ENCODE assay signal across 8 cellular contexts in the genomic region with DNA sequence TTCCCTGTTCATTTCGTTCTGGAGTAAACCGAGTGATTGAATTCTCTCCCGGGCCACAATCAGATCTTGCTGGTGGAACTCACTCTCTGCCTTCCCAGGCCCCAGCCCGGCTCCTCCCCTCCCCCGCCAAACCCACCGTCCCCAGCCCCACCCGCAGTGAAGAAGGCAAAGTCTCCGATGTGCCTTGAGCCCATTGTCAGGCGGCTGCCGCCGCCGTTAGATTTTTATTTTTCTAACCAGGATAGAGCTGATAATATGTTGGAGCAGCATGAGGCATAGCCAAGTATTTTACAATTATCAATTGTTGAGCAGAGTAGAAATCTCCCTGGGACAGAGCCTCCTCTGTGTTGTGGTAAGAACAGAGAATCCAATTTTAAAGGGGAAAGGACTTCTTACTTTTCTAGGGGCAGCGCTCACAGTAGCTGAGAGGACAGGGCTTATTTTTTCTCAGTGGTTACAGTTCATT. TPM values are rescaled to one million over a fixed set of nuclear protein-coding genes. Genes with fewer than 3 reads are reported as not detected.
DNase-seq lines count a peak whose midpoint lies in the region; ATAC-seq and TF ChIP-seq lines count a peak whose summit lies in the region.

No MANE protein-coding gene starts in this region.

- CTCF ChIA-PET in Caco-2 (lab: Charles Lee): no interaction called here

- H3F3A ChIP-seq in smooth muscle cell (ENCODE audit: low read depth): peaks cover 7% of the 10 kb centered on the region

- H3K27me3 Mint-ChIP-seq in Caco-2 (ENCODE audit: insufficient read depth, unreplicated experiment): no peaks in the 10 kb centered on the region

- H3K27me3 ChIP-seq in Caco-2 (replicated peaks; ENCODE audit: control insufficient read depth, insufficient read depth, low read length) (no peaks in the 10 kb centered on the region), adipocyte (replicated peaks; ENCODE audit: control insufficient read depth, insufficient read depth, low read length) (peaks cover 1% of the 10 kb centered on the region), iPS-18a (ENCODE audit: control insufficient read depth, insufficient read depth, low read length) (no peaks in the 10 kb centered on the region), smooth muscle cell (ENCODE audit: low read depth) (no peaks in the 10 kb centered on the region)

- TF ChIP-seq CTCF in Caco-2 (IDR thresholded peaks at IDR 0.05; ENCODE audit: insufficient read depth in 1 of 2, low read depth in 1 of 2, low read length in 1 of 2, severe bottlenecking in 1 of 2, unreplicated experiment in 1 of 2) (no peak), smooth muscle cell (IDR thresholded peaks at IDR 0.05; ENCODE audit: borderline replicate concordance, insufficient read depth, poor library complexity, severe bottlenecking) (no peak)

- H3K4me3 ChIP-seq in Caco-2 (ENCODE audit: low read depth, low read length) (peak overlapping the region; percentile 66), adipocyte (ENCODE audit: low read length) (peak overlapping the region; percentile 90), iPS-18a (ENCODE audit: low read length) (peak overlapping the region; percentile 97), smooth muscle cell (peak overlapping the region; percentile 75)

- H3K9me3 ChIP-seq in Caco-2 (no peaks in the 10 kb centered on the region), adipocyte (ENCODE audit: control insufficient read depth, low read length) (no peaks in the 10 kb centered on the region), iPS-18a (ENCODE audit: control insufficient read depth, low read depth, low read length) (no peaks in the 10 kb centered on the region), smooth muscle cell (replicated peaks; ENCODE audit: low read depth) (no peaks in the 10 kb centered on the region)

- intact Hi-C loops in Caco-2 (cut with micrococcal nuclease; ENCODE audit: unreplicated experiment): loop anchor here (5.0 kb wide), 1 partner anchor 36 kb away; no protein-coding TSS in a partner anchor
- intact Hi-C loops in left colon (cut with DNase I, micrococcal nuclease): no loop called here

- 3% methylated on average over 9 of the region's 13 CpGs for WGBS in smooth muscle cell (ENCODE audit: low lambda C conversion rate)

- peak overlapping the region; percentile 77 for H3K4me3 Mint-ChIP-seq in Caco-2 (ENCODE audit: unreplicated experiment)

- BruUV-seq in Caco-2 (replicated peaks; lab: Mats Ljungman, UMichigan): no TSS peak

- H3K9me3 Mint-ChIP-seq in Caco-2 (ENCODE audit: unreplicated experiment): no peaks in the 10 kb centered on the region

- H3K27ac Mint-ChIP-seq in Caco-2 (ENCODE audit: unreplicated experiment): peak overlapping the region; percentile 90

- H3K9ac ChIP-seq in adipocyte (ENCODE audit: low read length) (peak overlapping the region; percentile 86), iPS-18a (ENCODE audit: low read length) (peak overlapping the region; percentile 97), smooth muscle cell (ENCODE audit: low read depth) (peak overlapping the region; percentile 51)

- no peaks in the 10 kb centered on the region for H4K20me1 ChIP-seq in smooth muscle cell (ENCODE audit: low read depth)

- H2AFZ ChIP-seq in smooth muscle cell (ENCODE audit: low read depth): peak overlapping the region; percentile 76

- H3K36me3 ChIP-seq in Caco-2 (ENCODE audit: control insufficient read depth, insufficient read depth, low read length) (no peaks in the 10 kb centered on the region), adipocyte (ENCODE audit: control insufficient read depth, insufficient read depth, low read length, severe bottlenecking) (peaks cover 33% of the 10 kb centered on the region), iPS-18a (ENCODE audit: control insufficient read depth, low read depth, low read length) (peaks cover 34% of the 10 kb centered on the region), smooth muscle cell (ENCODE audit: low read depth) (no peaks in the 10 kb centered on the region)

- H3K4me2 ChIP-seq in smooth muscle cell: peak overlapping the region; percentile 91

- peaks cover 28% of the 10 kb centered on the region for H3K36me3 Mint-ChIP-seq in Caco-2 (ENCODE audit: insufficient read depth, unreplicated experiment)

- H3K4me1 Mint-ChIP-seq in Caco-2 (ENCODE audit: low read depth, unreplicated experiment): no peaks in the 10 kb centered on the region

- peaks cover 57% of the 10 kb centered on the region for H3K79me2 ChIP-seq in smooth muscle cell (ENCODE audit: low read depth)

- POLR2A ChIA-PET in Caco-2 (lab: Charles Lee): no interaction called here

- H3K27ac ChIP-seq in iPS-18a (ENCODE audit: low read length) (peak overlapping the region; percentile 87), smooth muscle cell (ENCODE audit: low read depth) (no peak overlapping the region)

- H3K4me1 ChIP-seq in Caco-2: no peaks in the 10 kb centered on the region
- H3K4me1 ChIP-seq in adipocyte (ENCODE audit: control insufficient read depth, insufficient read depth, low read length): peaks cover 18% of the 10 kb centered on the region
- H3K4me1 ChIP-seq in iPS-18a (ENCODE audit: control insufficient read depth, low read depth, low read length): peaks cover 10% of the 10 kb centered on the region
- H3K4me1 ChIP-seq in smooth muscle cell (ENCODE audit: low read depth): peaks cover 13% of the 10 kb centered on the region

- DNase-seq in Caco-2 (no peak), KG1 (lab: John Stamatoyannopoulos, UW) (peak; percentile 4), adipocyte (ENCODE audit: low read depth) (peak; percentile 51), smooth muscle cell (lab: John Stamatoyannopoulos, UW; ENCODE audit: unreplicated experiment) (no peak), OCI-M2 (lab: John Stamatoyannopoulos, UW; ENCODE audit: unreplicated experiment) (no peak), left colon (no peak)

- ATAC-seq in GM21515 (IDR thresholded peaks at IDR 0.05; ENCODE audit: unreplicated experiment) (no peak), left colon (no peak)

RNA-seq across cellular contexts. Expression of a gene that starts 1.2 kb away (rescaled TPM):
- total RNA-seq in Caco-2 (2022): 93.6 and 112 TPM in 2 replicates
- total RNA-seq in smooth muscle cell: 70.6 and 94.5 TPM in 2 replicates
- 76.4 and 85.1 TPM in 2 replicates for polyA plus RNA-seq in smooth muscle cell
- 10 to 100 TPM in 1 of 2 donors, 1 to 10 TPM in 1; 2.0 to 12.6 TPM for total RNA-seq in left colon

Comparison
In these comparisons a context has a peak if more than half of its experiments do, and no peak if none do; other contexts are left out.
1. DNase-seq: peak in KG1 (single experiment) and adipocyte (single experiment); none in Caco-2 (0 of 2), smooth muscle cell (single experiment), OCI-M2 (single experiment) and left colon (0 of 2).
2. Peak in every context shown above with its lines, with median percentiles within 50 percentile points of each other: H3K4me3 ChIP-seq and H3K9ac ChIP-seq.